ENCODE assay signal across 13 cellular contexts in genomic region chr1:198108646-198109045, GRCh38. TPM values are rescaled to one million over a fixed set of nuclear protein-coding genes. Genes with fewer than 3 reads are reported as not detected.
DNase-seq lines count a peak whose midpoint lies in the region; ATAC-seq and TF ChIP-seq lines count a peak whose summit lies in the region.
"Had no signal": no experiment of that assay in that cellular context is flagged by ENCODE, and none has a peak within 500 bp of the region (broad histone marks: within the 10 kb centered on the region; RNA-seq: fewer than 3 reads in every experiment).

No MANE protein-coding gene starts in this region.

- H3K79me2 ChIP-seq in PC-9 (ENCODE audit: low read depth): no peaks in the 10 kb centered on the region

- H3K9me3 Mint-ChIP-seq in HFFc6 (peaks cover 4% of the 10 kb centered on the region; the same call in 1 of the 2 replicates), osteocyte (ENCODE audit: unreplicated experiment) (no peaks in the 10 kb centered on the region)
- peaks cover 0 to 2% of the 10 kb centered on the region in 2 donors for H3K9me3 Mint-ChIP-seq in activated T-cell treated with anti-CD3 and anti-CD28 coated beads, Interleukin-2, amount 50 U/mL, for 72 hours
- H3K9me3 Mint-ChIP-seq: CD4-positive, alpha-beta T cell; H9 had no signal

- H3K36me3 ChIP-seq in PC-9 (ENCODE audit: low read depth): no peaks in the 10 kb centered on the region

- no peak overlapping the region for H2AFZ ChIP-seq in PC-9

- H3K27ac Mint-ChIP-seq in HFFc6 (peak overlapping the region; percentile 17; the same call in 1 of the 2 replicates), osteocyte (ENCODE audit: unreplicated experiment) (no peak overlapping the region)
- no peak overlapping the region for H3K27ac Mint-ChIP-seq in activated T-cell treated with anti-CD3 and anti-CD28 coated beads, Interleukin-2, amount 50 U/mL, for 72 hours
- H3K27ac Mint-ChIP-seq: CD4-positive, alpha-beta T cell; H9 had no signal

- H3K9me3 ChIP-seq in PC-9 (ENCODE audit: insufficient read depth, low read depth): peaks cover 7% of the 10 kb centered on the region; the same call in 1 of the 2 replicates

- 0 out of 2 replicates have a peak overlapping the region, but pooled peaks have one; percentile 0 for H3K27ac ChIP-seq in PC-9
- H3K27ac ChIP-seq: C4-2B had no signal

- no peak overlapping the region for H3K4me2 ChIP-seq in PC-9

- no peak overlapping the region for H3K4me3 Mint-ChIP-seq in HFFc6
- no peak overlapping the region for H3K4me3 Mint-ChIP-seq in osteocyte (ENCODE audit: unreplicated experiment)
- H3K4me3 Mint-ChIP-seq in activated T-cell treated with anti-CD3 and anti-CD28 coated beads, Interleukin-2, amount 50 U/mL, for 72 hours: no peak overlapping the region
- H3K4me3 Mint-ChIP-seq: CD4-positive, alpha-beta T cell; H9 had no signal

- H3K27me3 Mint-ChIP-seq in HFFc6 (ENCODE audit: insufficient read depth) (peaks cover 2% of the 10 kb centered on the region; the same call in 1 of the 2 replicates), osteocyte (ENCODE audit: unreplicated experiment) (no peaks in the 10 kb centered on the region)
- H3K27me3 Mint-ChIP-seq in activated T-cell treated with anti-CD3 and anti-CD28 coated beads, Interleukin-2, amount 50 U/mL, for 72 hours (ENCODE audit: low read depth): no peaks in the 10 kb centered on the region
- H3K27me3 Mint-ChIP-seq: CD4-positive, alpha-beta T cell had no signal

- DNase-seq in HFFc6: no peak
- DNase-seq in PC-9: no peak
- peak; percentile 34 for DNase-seq in iris pigment epithelial cell (ENCODE audit: low read depth)
- no peak for DNase-seq in osteocyte (ENCODE audit: extremely low spot score, unreplicated experiment)
- DNase-seq in activated T-cell treated with anti-CD3 and anti-CD28 coated beads, Interleukin-2, amount 50 U/mL, for 72 hours: no peak
- DNase-seq: ACHN; AML-193; Caco-2; CD4-positive, alpha-beta T cell; GF-D8; H9 had no signal

- POLR2A ChIA-PET in PC-9 (lab: Charles Lee; ENCODE audit: unreplicated experiment): no interaction called here

- H3K36me3 Mint-ChIP-seq in HFFc6 (ENCODE audit: low read depth): peaks cover 7% of the 10 kb centered on the region; the same call in 1 of the 2 replicates
- no peaks in the 10 kb centered on the region for H3K36me3 Mint-ChIP-seq in osteocyte (ENCODE audit: unreplicated experiment)
- H3K36me3 Mint-ChIP-seq in activated T-cell treated with anti-CD3 and anti-CD28 coated beads, Interleukin-2, amount 50 U/mL, for 72 hours (ENCODE audit: insufficient read depth in 2 of 2): no peaks in the 10 kb centered on the region

- H3K4me1 Mint-ChIP-seq in HFFc6 (ENCODE audit: low read depth): peaks cover 66% of the 10 kb centered on the region
- peaks cover 13% of the 10 kb centered on the region for H3K4me1 Mint-ChIP-seq in osteocyte (ENCODE audit: unreplicated experiment)
- H3K4me1 Mint-ChIP-seq in activated T-cell treated with anti-CD3 and anti-CD28 coated beads, Interleukin-2, amount 50 U/mL, for 72 hours (ENCODE audit: low read depth): no peaks in the 10 kb centered on the region

- H3K9me2 ChIP-seq in PC-9 (ENCODE audit: insufficient read depth): no peaks in the 10 kb centered on the region

- no peak for ATAC-seq in HG03175 (IDR thresholded peaks at IDR 0.05; ENCODE audit: unreplicated experiment)
- no peak for ATAC-seq in activated T-cell treated with anti-CD3 and anti-CD28 coated beads, Interleukin-2, amount 50 U/mL, for 72 hours (replicated peaks in 1 of 2)

- intact Hi-C loops in PC-9 (cut with micrococcal nuclease; ENCODE audit: unreplicated experiment): no loop called here

- peaks cover 34% of the 10 kb centered on the region for H3K4me1 ChIP-seq in PC-9 (replicated peaks; ENCODE audit: insufficient read depth)

- CTCF ChIA-PET in PC-9 (lab: Charles Lee): no interaction called here

- H3K27me3 ChIP-seq in PC-9 (ENCODE audit: insufficient read depth, low read depth): no peaks in the 10 kb centered on the region

- TF ChIP-seq CTCF in HFFc6 (IDR thresholded peaks at IDR 0.05): no peak
- no peak for TF ChIP-seq CTCF in PC-9 (conservative IDR thresholded peaks at IDR 0.05)
- TF ChIP-seq CTCF in osteocyte (IDR thresholded peaks at IDR 0.05): no peak

- no peak overlapping the region for H3K4me3 ChIP-seq in PC-9

- H4K20me1 ChIP-seq in PC-9 (ENCODE audit: insufficient read depth): no peaks in the 10 kb centered on the region

- BruUV-seq in PC-9 (replicated peaks; lab: Mats Ljungman, UMichigan): no TSS peak

- H3F3A ChIP-seq in PC-9 (ENCODE audit: insufficient read depth, low read depth): peaks cover 10% of the 10 kb centered on the region; the same call in 1 of the 2 replicates

RNA-seq across cellular contexts. Expression of gene NEK7, which starts 48.2 kb away (rescaled TPM):
- 100 to 1,000 TPM; 452 to 692 (median 485) TPM for total RNA-seq in HFFc6 (2021; fragmentation: NEBNext Ultra II Directional; extraction: Animal tissue kit (Norgen Biotek cat#: 25700))
- total RNA-seq in PC-9 (2021) (67.4 and 82.2 TPM in 2 replicates), osteocyte (55.7 and 61.6 TPM in 2 replicates)
- 10 to 100 TPM; 55.9 to 64.9 TPM for total RNA-seq in activated T-cell treated with anti-CD3 and anti-CD28 coated beads, Interleukin-2, amount 50 U/mL, for 72 hours
